In the genomic region with DNA sequence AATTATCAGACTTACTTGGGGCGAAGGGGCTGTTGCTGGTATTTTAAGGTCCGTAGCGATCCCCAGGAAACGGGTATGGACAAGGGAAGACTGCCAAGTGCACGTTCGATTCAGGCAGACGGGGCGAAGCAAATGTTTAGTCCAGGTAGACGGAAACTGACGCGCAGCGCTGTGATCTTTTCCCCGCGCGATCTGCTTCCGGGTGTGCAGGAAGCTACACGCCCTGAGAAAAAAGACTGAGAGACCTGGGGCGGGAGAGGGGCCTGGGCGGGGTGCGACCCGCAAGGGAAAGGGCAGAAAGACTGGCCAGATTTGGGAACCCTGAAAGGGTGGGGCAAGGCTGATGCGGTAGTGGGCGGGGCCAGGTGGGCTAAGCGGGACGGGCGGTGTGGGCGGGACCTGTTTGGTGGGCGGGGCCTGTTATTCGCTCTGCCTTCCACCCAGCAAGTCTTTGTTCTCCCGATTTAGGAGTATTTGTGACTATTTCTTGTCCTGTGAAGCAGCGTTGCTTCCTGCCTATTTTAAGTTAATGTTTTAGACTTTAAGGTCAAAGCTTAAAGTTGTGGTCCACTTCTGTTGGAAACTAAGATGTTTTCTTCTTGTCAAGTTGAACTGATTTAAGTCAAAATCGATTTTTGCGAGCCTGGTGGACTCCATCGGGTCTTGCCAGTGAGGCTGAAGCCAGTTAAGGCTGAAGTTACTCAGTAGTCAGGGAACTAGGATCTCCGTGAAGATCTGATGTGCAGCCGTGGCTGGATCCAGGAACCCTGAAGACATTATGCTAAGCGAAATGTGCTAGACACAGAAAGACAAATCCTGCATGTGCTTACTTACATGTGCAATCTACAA, we compare ENCODE assay signal across 8 cellular contexts. TPM values are rescaled to one million over a fixed set of nuclear protein-coding genes. Genes with fewer than 3 reads are reported as not detected.
A peak's percentile ranks its signal among the peaks of the same experiment; 100 is the strongest.
DNase-seq lines count a peak whose midpoint lies in the region; ATAC-seq, FAIRE-seq and TF ChIP-seq lines count a peak whose summit lies in the region.

ZNF836 (minus strand) TSS at position 301 of the 849 bp plus-strand sequence. CDS start 3,549 bp downstream, outside the sequence.

- H3K36me3 ChIP-seq in Loucy (ENCODE audit: insufficient read depth, low read length) (peaks cover 3% of the 10 kb centered on the region; the same call in 1 of the 2 replicates), SJSA1 (peaks cover 23% of the 10 kb centered on the region), neuronal stem cell (replicated peaks in 1 of 2; ENCODE audit: control insufficient read depth in 2 of 2, insufficient read depth in 2 of 2, low read length in 2 of 2) (peaks cover 2 to 5% of the 10 kb centered on the region in 2 donors)

- no peak within 1 kb of the TSS for H2BK12ac ChIP-seq in neuronal stem cell (ENCODE audit: low read length)

- H2BK15ac ChIP-seq in neuronal stem cell (ENCODE audit: low read length): no peak within 1 kb of the TSS

- TF ChIP-seq CTCF in C4-2B (conservative IDR thresholded peaks at IDR 0.05) (no peak), Loucy (conservative IDR thresholded peaks at IDR 0.05; ENCODE audit: low read length) (no peak)

- no CpG with 5 or more reads among the region's 37 CpGs for WGBS in neuronal stem cell (ENCODE audit: extremely low coverage in 2 of 2, insufficient read length in 2 of 2, insufficient replicate concordance in 1 of 2), 2 donors

- H2BK120ac ChIP-seq in neuronal stem cell (ENCODE audit: low read depth, low read length): no peak within 1 kb of the TSS

- peak; percentile 75 for ATAC-seq in GM21381 (IDR thresholded peaks at IDR 0.05; ENCODE audit: unreplicated experiment)

- peaks cover 2% of the 10 kb centered on the region; the same call in 1 of the 2 replicates for H3F3A ChIP-seq in Loucy (ENCODE audit: low read depth)

- no peak within 1 kb of the TSS for H2BK5ac ChIP-seq in neuronal stem cell (ENCODE audit: low read length)

- H3K27me3 ChIP-seq in Loucy (ENCODE audit: insufficient read depth, low read length, poor library complexity, severe bottlenecking) (no peaks in the 10 kb centered on the region), SJSA1 (replicated peaks) (no peaks in the 10 kb centered on the region), neuronal stem cell (ENCODE audit: control insufficient read depth in 3 of 3, insufficient read depth in 3 of 3, low read depth in 1 of 3, low read length in 3 of 3) (peaks cover 0 to 12% (median 2%) of the 10 kb centered on the region in 3 experiments)

- no peak within 1 kb of the TSS for H4K91ac ChIP-seq in neuronal stem cell (ENCODE audit: low read depth, low read length, poor library complexity)

- no peaks in the 10 kb centered on the region for H3K79me1 ChIP-seq in neuronal stem cell (ENCODE audit: low read depth, low read length)

- H3K27ac ChIP-seq in C4-2B (peak within 1 kb of the TSS; percentile 62), SJSA1 (0 out of 2 replicates have a peak within 1 kb of the TSS, but pooled peaks have one; percentile 20), neuronal stem cell (replicated peaks; ENCODE audit: low read length) (no peak within 1 kb of the TSS)

- peak within 1 kb of the TSS; percentile 86 for H3K9ac ChIP-seq in Loucy (ENCODE audit: low read depth, low read length, poor library complexity, severe bottlenecking)
- peak within 1 kb of the TSS; percentile 56 for H3K9ac ChIP-seq in neuronal stem cell (ENCODE audit: low read depth, low read length, poor library complexity)

- H3K4me1 ChIP-seq in Loucy (ENCODE audit: insufficient read depth, low read length, poor library complexity, severe bottlenecking) (peaks cover 22% of the 10 kb centered on the region), SJSA1 (replicated peaks) (peaks cover 5% of the 10 kb centered on the region), neuronal stem cell (ENCODE audit: control insufficient read depth in 2 of 2, insufficient read depth in 1 of 2, low read depth in 1 of 2, low read length in 2 of 2) (peaks cover 0 to 3% of the 10 kb centered on the region in 2 donors)

- H3K9me3 ChIP-seq in Loucy (ENCODE audit: insufficient read depth, low read depth, low read length) (no peaks in the 10 kb centered on the region), SJSA1 (replicated peaks) (0 out of 2 replicates have a peak, but pooled peaks cover 8% of the 10 kb centered on the region), neuronal stem cell (replicated peaks in 1 of 2; ENCODE audit: control insufficient read depth in 2 of 2, insufficient read depth in 1 of 2, low read depth in 1 of 2, low read length in 2 of 2) (peaks cover 3 to 23% of the 10 kb centered on the region in 2 donors)

- H3K4me2 ChIP-seq in Loucy (ENCODE audit: low read depth, low read length, poor library complexity, severe bottlenecking) (peak within 1 kb of the TSS; percentile 89), neuronal stem cell (ENCODE audit: insufficient read depth, low read length, poor library complexity, severe bottlenecking) (peak within 1 kb of the TSS; percentile 84)

- no peaks in the 10 kb centered on the region for H3K9me2 ChIP-seq in Loucy (replicated peaks; ENCODE audit: low read depth, low read length)

- peak within 1 kb of the TSS; percentile 76 for H3K18ac ChIP-seq in neuronal stem cell (ENCODE audit: low read length)

- no peak for FAIRE-seq in frontal cortex (lab: Jason Lieb, UNC)

- H3K4ac ChIP-seq in neuronal stem cell (ENCODE audit: low read length): no peak within 1 kb of the TSS

- peaks cover 13% of the 10 kb centered on the region; the same call in 1 of the 2 replicates for H3K79me2 ChIP-seq in Loucy (ENCODE audit: insufficient read depth, low read length)

- no peaks in the 10 kb centered on the region for H4K20me1 ChIP-seq in Loucy (ENCODE audit: insufficient read depth, low read length, poor library complexity, severe bottlenecking)

- H4K8ac ChIP-seq in neuronal stem cell (ENCODE audit: low read depth, low read length): no peak within 1 kb of the TSS

- peak within 1 kb of the TSS; percentile 90 for H3K4me3 ChIP-seq in Loucy (ENCODE audit: low read length, poor library complexity, severe bottlenecking)
- peak within 1 kb of the TSS; percentile 56 for H3K4me3 ChIP-seq in SJSA1
- H3K4me3 ChIP-seq in neuronal stem cell (ENCODE audit: low read length in 2 of 2): peak within 1 kb of the TSS; percentile 51 to 86

- H3K14ac ChIP-seq in neuronal stem cell (ENCODE audit: low read length): no peak within 1 kb of the TSS

- DNase-seq in SJSA1 (ENCODE audit: low read depth in 1 of 2, low spot score in 2 of 2) (peak; percentile 53 to 82), frontal cortex (ENCODE audit: low spot score in 2 of 2) (peak; percentile 59 to 91), neuronal stem cell (ENCODE audit: low spot score) (peak; percentile 67), stromal cell of bone marrow (ENCODE audit: low read depth) (peak; percentile 53)
- peak; percentile 80 for DNase-seq in activated gamma-delta T cell treated with anti-CD3 and anti-CD28 coated beads, Interleukin-2, amount 50 U/mL, for 16 hours (ENCODE audit: low read depth)

- H2AK5ac ChIP-seq in neuronal stem cell (ENCODE audit: low read depth, low read length): no peak within 1 kb of the TSS

- H3K23ac ChIP-seq in neuronal stem cell (ENCODE audit: low read depth, low read length, poor library complexity): no peak within 1 kb of the TSS

- peak within 1 kb of the TSS; percentile 97 for H2AFZ ChIP-seq in Loucy (ENCODE audit: low read length)
- peak within 1 kb of the TSS; percentile 92 for H2AFZ ChIP-seq in neuronal stem cell (ENCODE audit: low read length)

RNA-seq across cellular contexts. Expression of gene ZNF836, which starts in this region (rescaled TPM):
- total RNA-seq in SJSA1 (2014; rRNA removed; shearing (Covaris generic)): 4.3 and 5.9 TPM in 2 replicates
- total RNA-seq in frontal cortex: 47.7 TPM
- 10.5 TPM for polyA plus RNA-seq in neuronal stem cell (2013, experiment 1 of 2)
- polyA plus RNA-seq in neuronal stem cell (2013, experiment 2 of 2): 10.4 TPM
